Comparison of ENCODE assay signal across 7 cellular contexts in genomic region chr7:151243411-151244155, GRCh38. TPM values are rescaled to one million over a fixed set of nuclear protein-coding genes. Genes with fewer than 3 reads are reported as not detected.
DNase-seq lines count a peak whose midpoint lies in the region; ATAC-seq and TF ChIP-seq lines count a peak whose summit lies in the region.
"Had no signal": no experiment of that assay in that cellular context is flagged by ENCODE, and none has a peak within 500 bp of the region (broad histone marks: within the 10 kb centered on the region; RNA-seq: fewer than 3 reads in every experiment).

No MANE protein-coding gene starts in this region.

- TF ChIP-seq CTCF in coronary artery (IDR thresholded peaks at IDR 0.05) (no peak), prostate gland (IDR thresholded peaks at IDR 0.05) (no peak)

- peaks cover 9% of the 10 kb centered on the region for H3K27me3 ChIP-seq in CD4-positive, CD25-positive, alpha-beta regulatory T cell (ENCODE audit: control insufficient read depth, insufficient read depth, low read length)
- no peaks in the 10 kb centered on the region for H3K27me3 ChIP-seq in prostate gland (replicated peaks; ENCODE audit: insufficient read depth)

- H3K4me1 ChIP-seq in CD4-positive, CD25-positive, alpha-beta regulatory T cell (ENCODE audit: control insufficient read depth, insufficient read depth, low read length, poor library complexity, severe bottlenecking): peaks cover 45% of the 10 kb centered on the region
- H3K4me1 ChIP-seq in prostate gland (replicated peaks): no peaks in the 10 kb centered on the region

- DNase-seq in CD4-positive, CD25-positive, alpha-beta regulatory T cell: peak; percentile 41 to 66 (median 65)
- DNase-seq in coronary artery (ENCODE audit: low spot score) (no peak), prostate gland (ENCODE audit: low spot score) (no peak)

- H3K27ac ChIP-seq in CD4-positive, CD25-positive, alpha-beta regulatory T cell (ENCODE audit: insufficient read depth, low read length, poor library complexity, severe bottlenecking): no peak overlapping the region
- peak overlapping the region; percentile 65 for H3K27ac ChIP-seq in KOPT-K1 (ENCODE audit: low read depth, low read length, poor library complexity, severe bottlenecking)
- peak overlapping the region; percentile 9 to 29 for H3K27ac ChIP-seq in coronary artery
- H3K27ac ChIP-seq in prostate gland: no peak overlapping the region

- peak overlapping the region in 2 of 3 donors; percentile 71 to 88 for H3K27ac Mint-ChIP-seq in CD4-positive, CD25-positive, alpha-beta regulatory T cell

- peak; percentile 13 to 17 for ATAC-seq in CD4-positive, CD25-positive, alpha-beta regulatory T cell (ENCODE audit: low read depth in 2 of 2)
- no peak for ATAC-seq in GM18505 (IDR thresholded peaks at IDR 0.05; ENCODE audit: unreplicated experiment)
- ATAC-seq in HG03460 (IDR thresholded peaks at IDR 0.05; ENCODE audit: unreplicated experiment): no peak

- H3K9me3 ChIP-seq in CD4-positive, CD25-positive, alpha-beta regulatory T cell (ENCODE audit: control insufficient read depth in 2 of 2, low read length in 2 of 2): no peaks in the 10 kb centered on the region
- H3K9me3 ChIP-seq in KOPT-K1 (ENCODE audit: insufficient read depth, low read length, poor library complexity, severe bottlenecking): no peaks in the 10 kb centered on the region
- H3K9me3 ChIP-seq in prostate gland: no peaks in the 10 kb centered on the region

- H3K36me3 ChIP-seq in CD4-positive, CD25-positive, alpha-beta regulatory T cell (ENCODE audit: control insufficient read depth, insufficient read depth, low read length): no peaks in the 10 kb centered on the region
- H3K36me3 ChIP-seq in KOPT-K1 (ENCODE audit: insufficient read depth, low read length): peaks cover 29% of the 10 kb centered on the region
- H3K36me3 ChIP-seq in prostate gland: peaks cover 0 to 2% of the 10 kb centered on the region in 2 donors

- no peak for TF ChIP-seq POLR2A in GM18505 (IDR thresholded peaks at IDR 0.05; ENCODE audit: borderline replicate concordance, extremely low read depth, insufficient read depth, insufficient read length)
- TF ChIP-seq POLR2A in prostate gland (IDR thresholded peaks at IDR 0.05): no peak

- H3K36me3 Mint-ChIP-seq in CD4-positive, CD25-positive, alpha-beta regulatory T cell: no peaks in the 10 kb centered on the region

- H3K27me3 Mint-ChIP-seq in CD4-positive, CD25-positive, alpha-beta regulatory T cell: peaks cover 43% of the 10 kb centered on the region

- WGBS in prostate gland: 32% methylated on average over 14 of the region's 14 CpGs

- H3K9me3 Mint-ChIP-seq in CD4-positive, CD25-positive, alpha-beta regulatory T cell: peaks cover 0 to 2% (median 0%) of the 10 kb centered on the region in 7 donors

- intact Hi-C loops in prostate gland (cut with DNase I): loop anchor here (2.0 kb wide), 1 partner anchor 59 kb away; no protein-coding TSS in a partner anchor

- no peak overlapping the region for H3K4me3 ChIP-seq in CD4-positive, CD25-positive, alpha-beta regulatory T cell (ENCODE audit: low read depth, low read length)
- peak overlapping the region; percentile 23 for H3K4me3 ChIP-seq in coronary artery
- H3K4me3 ChIP-seq in prostate gland: no peak overlapping the region

- H3K4me1 Mint-ChIP-seq in CD4-positive, CD25-positive, alpha-beta regulatory T cell: peaks cover 5 to 48% (median 17%) of the 10 kb centered on the region in 4 donors

- peak overlapping the region; percentile 71 to 91 (median 82) for H3K4me3 Mint-ChIP-seq in CD4-positive, CD25-positive, alpha-beta regulatory T cell

RNA-seq across cellular contexts. Expression of gene SMARCD3, which starts 4.9 kb away (rescaled TPM):
- total RNA-seq in CD4-positive, CD25-positive, alpha-beta regulatory T cell: 4.7 TPM
- polyA plus RNA-seq in CD4-positive, CD25-positive, alpha-beta regulatory T cell: 1 to 10 TPM; 1.5 to 4.4 (median 2.1) TPM
- 100 to 1,000 TPM in 1 of 2 donors, 10 to 100 TPM in 1; 35.6 to 108 TPM for total RNA-seq in prostate gland

RNA-seq across cellular contexts. Expression of gene CHPF2, which starts 11.3 kb away (rescaled TPM):
- total RNA-seq in CD4-positive, CD25-positive, alpha-beta regulatory T cell: 38.8 TPM
- 10 to 100 TPM; 18.8 to 24.8 (median 23.0) TPM for polyA plus RNA-seq in CD4-positive, CD25-positive, alpha-beta regulatory T cell
- 10 to 100 TPM; 40.2 to 72.9 TPM for total RNA-seq in prostate gland

RNA-seq across cellular contexts. Expression of gene ABCF2, which starts 16.6 kb away (rescaled TPM):
- total RNA-seq in CD4-positive, CD25-positive, alpha-beta regulatory T cell: 16.3 TPM
- 10 to 100 TPM; 25.9 to 31.4 (median 29.7) TPM for polyA plus RNA-seq in CD4-positive, CD25-positive, alpha-beta regulatory T cell
- 10 to 100 TPM; 23.3 to 33.3 TPM for total RNA-seq in prostate gland

RNA-seq across cellular contexts. Expression of gene H2BK1, which starts 33.3 kb away (rescaled TPM):
- 3.8 TPM for total RNA-seq in CD4-positive, CD25-positive, alpha-beta regulatory T cell
- not detected for polyA plus RNA-seq in CD4-positive, CD25-positive, alpha-beta regulatory T cell
- total RNA-seq in prostate gland: 1 to 10 TPM in 1 of 2 donors, not detected in 1; 3.0 TPM
- total RNA-seq: lower leg skin had no signal

RNA-seq across cellular contexts. Expression of gene ASB10, which starts 56.5 kb away (rescaled TPM):
- total RNA-seq in CD4-positive, CD25-positive, alpha-beta regulatory T cell: not detected
- not detected for polyA plus RNA-seq in CD4-positive, CD25-positive, alpha-beta regulatory T cell
- total RNA-seq in prostate gland: not detected
- total RNA-seq: lower leg skin had no signal

Comparison
In these comparisons a context has a peak if more than half of its experiments do, and no peak if none do; other contexts are left out.
1. ATAC-seq: peak in CD4-positive, CD25-positive, alpha-beta regulatory T cell (2 of 2); none in GM18505 (single experiment) and HG03460 (single experiment).
2. DNase-seq: peak in CD4-positive, CD25-positive, alpha-beta regulatory T cell (3 of 3); none in coronary artery (single experiment) and prostate gland (single experiment).
3. H3K27ac ChIP-seq: peak in KOPT-K1 (single experiment) and coronary artery (2 of 2); none in CD4-positive, CD25-positive, alpha-beta regulatory T cell (single experiment) and prostate gland (0 of 2).